ENCODE assay signal across 15 cellular contexts in genomic region chr13:32988588-32989256, GRCh38. TPM values are rescaled to one million over a fixed set of nuclear protein-coding genes. Genes with fewer than 3 reads are reported as not detected.
DNase-seq lines count a peak whose midpoint lies in the region; ATAC-seq and TF ChIP-seq lines count a peak whose summit lies in the region.
"Had no signal": no experiment of that assay in that cellular context is flagged by ENCODE, and none has a peak within 500 bp of the region (broad histone marks: within the 10 kb centered on the region; RNA-seq: fewer than 3 reads in every experiment).

No MANE protein-coding gene starts in this region.

- WGBS in tibial nerve, 2 donors, result 40 to 44% methylated on average over 8 of the region's 8 CpGs

- no peaks in the 10 kb centered on the region for H3K9me3 ChIP-seq in gastrocnemius medialis
- no peaks in the 10 kb centered on the region for H3K9me3 ChIP-seq in tibial nerve
- H3K9me3 ChIP-seq: spleen had no signal

- TF ChIP-seq CTCF in activated CD8-positive, alpha-beta T cell treated with anti-CD3 and anti-CD28 coated beads for 36 hours (IDR thresholded peaks at IDR 0.05), result no peak
- no peak for TF ChIP-seq CTCF in gastrocnemius medialis (IDR thresholded peaks at IDR 0.05 in 4 of 5, conservative IDR thresholded peaks at IDR 0.05 in 1 of 5)
- TF ChIP-seq CTCF in tibial nerve (IDR thresholded peaks at IDR 0.05), result no peak

- peaks cover 6% of the 10 kb centered on the region for H3K9me3 Mint-ChIP-seq in activated naive CD4-positive, alpha-beta T cell treated with anti-CD3 and anti-CD28 coated beads, Interleukin-2, amount 50 U/mL, for 24 hours
- H3K9me3 Mint-ChIP-seq in activated naive CD4-positive, alpha-beta T cell treated with anti-CD3 and anti-CD28 coated beads for 36 hours, result peaks cover 7% of the 10 kb centered on the region
- no peaks in the 10 kb centered on the region for H3K9me3 Mint-ChIP-seq in activated CD8-positive, alpha-beta T cell treated with anti-CD3 and anti-CD28 coated beads for 36 hours
- H3K9me3 Mint-ChIP-seq: nephron had no signal

- H3K4me1 Mint-ChIP-seq in activated naive CD4-positive, alpha-beta T cell treated with anti-CD3 and anti-CD28 coated beads, Interleukin-2, amount 50 U/mL, for 24 hours, result peaks cover 6% of the 10 kb centered on the region
- peaks cover 5% of the 10 kb centered on the region for H3K4me1 Mint-ChIP-seq in activated naive CD4-positive, alpha-beta T cell treated with anti-CD3 and anti-CD28 coated beads for 36 hours (ENCODE audit: low read depth)
- peaks cover 6% of the 10 kb centered on the region for H3K4me1 Mint-ChIP-seq in activated CD8-positive, alpha-beta T cell treated with anti-CD3 and anti-CD28 coated beads for 36 hours (ENCODE audit: low read depth)

- peak overlapping the region; percentile 23 for H3K4me3 Mint-ChIP-seq in activated naive CD4-positive, alpha-beta T cell treated with anti-CD3 and anti-CD28 coated beads, Interleukin-2, amount 50 U/mL, for 24 hours
- H3K4me3 Mint-ChIP-seq in activated naive CD4-positive, alpha-beta T cell treated with anti-CD3 and anti-CD28 coated beads for 36 hours, result no peak overlapping the region
- H3K4me3 Mint-ChIP-seq in activated CD8-positive, alpha-beta T cell treated with anti-CD3 and anti-CD28 coated beads for 36 hours, result peak overlapping the region; percentile 15
- H3K4me3 Mint-ChIP-seq: nephron had no signal

- H3K27me3 ChIP-seq in gastrocnemius medialis (no peaks in the 10 kb centered on the region), tibial nerve (no peaks in the 10 kb centered on the region)

- H3K27ac ChIP-seq in gastrocnemius medialis (peak overlapping the region in 1 of 4 donors; percentile 20), tibial nerve (peak overlapping the region in 1 of 4 donors; percentile 11)
- H3K27ac ChIP-seq: spleen had no signal

- peaks cover 0 to 6% of the 10 kb centered on the region in 2 donors for H3K4me1 ChIP-seq in gastrocnemius medialis
- H3K4me1 ChIP-seq in tibial nerve, result peaks cover 0 to 15% (median 0%) of the 10 kb centered on the region in 4 donors

- H3K4me3 ChIP-seq in gastrocnemius medialis (peak overlapping the region in 3 of 4 donors; percentile 12 to 32 (median 21)), tibial nerve (peak overlapping the region in 1 of 4 donors; percentile 10)

- TF ChIP-seq POLR2A in gastrocnemius medialis (IDR thresholded peaks at IDR 0.05) (no peak), tibial nerve (IDR thresholded peaks at IDR 0.05) (no peak)

- in situ Hi-C loops in gastrocnemius medialis (cut with MboI; ENCODE audit: low sequenced_read_pairs in 4 of 4), result no loop called here

- CTCF ChIA-PET in activated naive CD4-positive, alpha-beta T cell treated with anti-CD3 and anti-CD28 coated beads for 36 hours (lab: Charles Lee), result no interaction called here
- CTCF ChIA-PET in activated CD8-positive, alpha-beta T cell treated with anti-CD3 and anti-CD28 coated beads for 36 hours (lab: Charles Lee), result no interaction called here

- peak; percentile 49 for ATAC-seq in HG03175 (IDR thresholded peaks at IDR 0.05; ENCODE audit: unreplicated experiment)
- ATAC-seq in activated CD8-positive, alpha-beta T cell treated with anti-CD3 and anti-CD28 coated beads for 36 hours, result no peak
- ATAC-seq in gastrocnemius medialis, result peak in 1 of 2 donors; percentile 39

- H3K36me3 Mint-ChIP-seq in activated naive CD4-positive, alpha-beta T cell treated with anti-CD3 and anti-CD28 coated beads, Interleukin-2, amount 50 U/mL, for 24 hours, result peaks cover 1% of the 10 kb centered on the region
- no peaks in the 10 kb centered on the region for H3K36me3 Mint-ChIP-seq in activated naive CD4-positive, alpha-beta T cell treated with anti-CD3 and anti-CD28 coated beads for 36 hours (ENCODE audit: low read depth)
- no peaks in the 10 kb centered on the region for H3K36me3 Mint-ChIP-seq in activated CD8-positive, alpha-beta T cell treated with anti-CD3 and anti-CD28 coated beads for 36 hours (ENCODE audit: low read depth)

- no peak overlapping the region for H3K27ac Mint-ChIP-seq in activated naive CD4-positive, alpha-beta T cell treated with anti-CD3 and anti-CD28 coated beads, Interleukin-2, amount 50 U/mL, for 24 hours
- no peak overlapping the region for H3K27ac Mint-ChIP-seq in activated naive CD4-positive, alpha-beta T cell treated with anti-CD3 and anti-CD28 coated beads for 36 hours
- no peak overlapping the region for H3K27ac Mint-ChIP-seq in activated CD8-positive, alpha-beta T cell treated with anti-CD3 and anti-CD28 coated beads for 36 hours

- POLR2A ChIA-PET in activated CD8-positive, alpha-beta T cell treated with anti-CD3 and anti-CD28 coated beads for 36 hours (lab: Charles Lee), result no interaction called here

- intact Hi-C loops in activated naive CD4-positive, alpha-beta T cell treated with anti-CD3 and anti-CD28 coated beads for 36 hours (cut with micrococcal nuclease), result no loop called here
- intact Hi-C loops in activated CD8-positive, alpha-beta T cell treated with anti-CD3 and anti-CD28 coated beads for 36 hours (cut with micrococcal nuclease), result no loop called here
- intact Hi-C loops in gastrocnemius medialis (cut with DNase I; ENCODE audit: low total_unique reads), result no loop called here

- H3K36me3 ChIP-seq in gastrocnemius medialis (no peaks in the 10 kb centered on the region), tibial nerve (no peaks in the 10 kb centered on the region)
- H3K36me3 ChIP-seq: spleen had no signal

- peak in 1 of 2 donors; percentile 15 for TF ChIP-seq EP300 in tibial nerve (IDR thresholded peaks at IDR 0.05)

- peaks cover 10% of the 10 kb centered on the region for H3K27me3 Mint-ChIP-seq in activated naive CD4-positive, alpha-beta T cell treated with anti-CD3 and anti-CD28 coated beads, Interleukin-2, amount 50 U/mL, for 24 hours
- H3K27me3 Mint-ChIP-seq in activated naive CD4-positive, alpha-beta T cell treated with anti-CD3 and anti-CD28 coated beads for 36 hours (ENCODE audit: low read depth), result peaks cover 11% of the 10 kb centered on the region
- H3K27me3 Mint-ChIP-seq in activated CD8-positive, alpha-beta T cell treated with anti-CD3 and anti-CD28 coated beads for 36 hours, result peaks cover 13% of the 10 kb centered on the region

- no peak for DNase-seq in activated naive CD4-positive, alpha-beta T cell treated with anti-CD3 and anti-CD28 coated beads for 36 hours
- no peak for DNase-seq in activated CD8-positive, alpha-beta T cell treated with anti-CD3 and anti-CD28 coated beads for 36 hours
- DNase-seq in gastrocnemius medialis (no peak), tibial nerve (ENCODE audit: low spot score in 2 of 2) (no peak), NCI-H1417 (lab: John Stamatoyannopoulos, UW) (no peak)
- no peak for DNase-seq in stimulated activated CD4-positive, alpha-beta T cell treated with anti-CD3 and anti-CD28 coated beads, Interleukin-1b, Interleukin-23, amount 100 ng/mL, for 48 hours
- DNase-seq: activated gamma-delta T cell treated with Interleukin-2 at 50 U/mL for 16 hours, DND-41, islet precursor cell, NCI-H446, spleen had no signal

RNA-seq across cellular contexts. Expression of gene KL, which starts 27.5 kb away (rescaled TPM):
- total RNA-seq in activated naive CD4-positive, alpha-beta T cell treated with anti-CD3 and anti-CD28 coated beads for 36 hours, result under 1 TPM; 0.36 to 0.49 TPM
- under 1 TPM; 0.22 to 0.27 TPM for total RNA-seq in activated CD8-positive, alpha-beta T cell treated with anti-CD3 and anti-CD28 coated beads for 36 hours
- total RNA-seq in gastrocnemius medialis (1 to 10 TPM; 1.3 to 1.6 (median 1.4) TPM), tibial nerve (1 to 10 TPM; 5.1 to 7.3 (median 6.9) TPM)
- total RNA-seq: SK-MEL-5 had no signal
